ENCODE assay signal across 8 cellular contexts in the genomic region with DNA sequence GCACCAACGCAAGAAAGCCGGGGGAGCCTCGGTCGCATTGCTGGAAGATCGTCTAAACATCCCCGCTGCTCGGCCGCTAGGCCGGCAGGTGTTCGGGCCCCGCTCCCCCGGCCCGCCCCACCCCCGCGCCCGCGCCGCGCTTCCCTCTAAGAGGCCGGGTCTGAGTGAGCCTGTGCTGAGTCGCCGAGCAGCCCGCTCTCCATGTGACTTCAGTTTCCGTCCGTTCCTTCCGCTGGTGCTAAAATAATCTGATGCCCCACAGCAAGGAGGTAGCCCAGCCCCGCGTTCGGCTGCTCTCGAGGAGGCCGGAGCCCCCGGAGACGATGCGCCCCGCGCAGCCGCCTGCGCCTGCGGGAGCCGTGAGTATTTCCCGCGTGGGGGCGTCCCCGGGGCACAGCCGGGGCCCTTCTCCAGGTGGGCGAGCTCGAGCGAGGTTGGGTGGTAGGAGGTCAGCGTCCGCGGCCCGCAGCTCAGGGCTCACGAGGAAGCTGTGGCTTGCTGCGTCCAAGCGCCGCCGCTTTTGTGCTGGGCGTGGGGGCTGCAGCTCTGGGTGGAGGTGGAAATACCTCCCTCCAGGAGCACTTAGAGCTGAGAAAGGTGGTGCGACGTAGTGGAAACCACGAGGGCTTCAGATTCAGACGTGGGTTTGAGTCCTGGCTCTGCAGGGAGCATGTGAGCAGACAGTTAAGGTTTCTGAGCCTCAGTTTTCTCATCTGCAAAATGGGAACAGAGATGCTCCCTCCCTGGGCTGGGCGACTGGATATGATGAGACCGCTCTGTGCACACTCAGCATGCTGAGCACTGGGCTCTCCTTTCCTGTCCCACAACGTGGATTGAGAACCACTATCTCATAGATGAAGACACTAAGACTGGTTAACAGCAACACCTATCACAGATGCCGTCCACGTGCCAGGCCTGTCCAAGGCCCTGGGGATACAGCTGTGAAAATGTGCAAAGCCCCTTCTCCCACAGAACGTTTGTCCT. TPM values are rescaled to one million over a fixed set of nuclear protein-coding genes. Genes with fewer than 3 reads are reported as not detected.
A peak's percentile ranks its signal among the peaks of the same experiment; 100 is the strongest.
DNase-seq lines count a peak whose midpoint lies in the region; ATAC-seq, FAIRE-seq and TF ChIP-seq lines count a peak whose summit lies in the region.

A gene (plus strand): TSS at position 178 of the 984 bp plus-strand sequence. CDS start 14,846 bp downstream, outside the sequence.

- peak; percentile 78 for FAIRE-seq in GM12891 (lab: Jason Lieb, UNC)

- H3K36me3 Mint-ChIP-seq in activated CD8-positive, alpha-beta T cell treated with anti-CD3 and anti-CD28 coated beads for 36 hours (ENCODE audit: low read depth): peaks cover 40% of the 10 kb centered on the region
- peaks cover 20% of the 10 kb centered on the region for H3K36me3 Mint-ChIP-seq in effector memory CD8-positive, alpha-beta T cell (ENCODE audit: insufficient read depth)
- H3K36me3 Mint-ChIP-seq in mesothelial cell of epicardium: no peaks in the 10 kb centered on the region

- DNase-seq in GM12891 (ENCODE audit: insufficient read length, low spot score): peak; percentile 73
- peak; percentile 78 for DNase-seq in NCI-H510A treated with DMSO at 0.1 percent for 48 hours (lab: John Stamatoyannopoulos, UW)
- DNase-seq in activated CD8-positive, alpha-beta T cell treated with anti-CD3 and anti-CD28 coated beads for 36 hours: peak; percentile 85
- DNase-seq in effector memory CD8-positive, alpha-beta T cell: peak; percentile 42 to 49 (median 45)
- peak in 1 of 2 experiments; percentile 53 for DNase-seq in mesothelial cell of epicardium (ENCODE audit: low spot score in 2 of 2, unreplicated experiment in 2 of 2)
- peak; percentile 46 for DNase-seq in stimulated activated CD8-positive, alpha-beta memory T cell treated with anti-CD3 and anti-CD28 coated beads, Interleukin-4, amount 100 ng/mL, for 24 hours (ENCODE audit: low read depth)
- no peak for DNase-seq in RKO (ENCODE audit: low spot score)

- TF ChIP-seq POLR2A in GM12891 (IDR thresholded peaks at IDR 0.05; ENCODE audit: low read depth, low read length): peak; percentile 53

- H3K4me1 Mint-ChIP-seq in activated CD8-positive, alpha-beta T cell treated with anti-CD3 and anti-CD28 coated beads for 36 hours (ENCODE audit: low read depth): peaks cover 52% of the 10 kb centered on the region
- H3K4me1 Mint-ChIP-seq in effector memory CD8-positive, alpha-beta T cell (ENCODE audit: low read depth in 2 of 2): peaks cover 56 to 71% of the 10 kb centered on the region in 2 donors
- peaks cover 6% of the 10 kb centered on the region for H3K4me1 Mint-ChIP-seq in mesothelial cell of epicardium

- ATAC-seq in HG02870 (IDR thresholded peaks at IDR 0.05; ENCODE audit: unreplicated experiment): peak; percentile 38
- peak; percentile 76 for ATAC-seq in activated CD8-positive, alpha-beta T cell treated with anti-CD3 and anti-CD28 coated beads for 36 hours
- ATAC-seq in effector memory CD8-positive, alpha-beta T cell (replicated peaks): peak; percentile 66

- H3K9me3 Mint-ChIP-seq in activated CD8-positive, alpha-beta T cell treated with anti-CD3 and anti-CD28 coated beads for 36 hours: no peaks in the 10 kb centered on the region
- H3K9me3 Mint-ChIP-seq in effector memory CD8-positive, alpha-beta T cell: no peaks in the 10 kb centered on the region
- H3K9me3 Mint-ChIP-seq in mesothelial cell of epicardium: no peaks in the 10 kb centered on the region

- intact Hi-C loops in activated CD8-positive, alpha-beta T cell treated with anti-CD3 and anti-CD28 coated beads for 36 hours (cut with micrococcal nuclease): loop anchor here (5.0 kb wide), 1 partner anchor 33 kb away; no protein-coding TSS in a partner anchor

- H3K27ac Mint-ChIP-seq in activated CD8-positive, alpha-beta T cell treated with anti-CD3 and anti-CD28 coated beads for 36 hours: peak within 1 kb of the TSS; percentile 90
- peak within 1 kb of the TSS; percentile 94 to 95 for H3K27ac Mint-ChIP-seq in effector memory CD8-positive, alpha-beta T cell
- H3K27ac Mint-ChIP-seq in mesothelial cell of epicardium: no peak within 1 kb of the TSS

- H3K27me3 Mint-ChIP-seq in activated CD8-positive, alpha-beta T cell treated with anti-CD3 and anti-CD28 coated beads for 36 hours: no peaks in the 10 kb centered on the region
- H3K27me3 Mint-ChIP-seq in effector memory CD8-positive, alpha-beta T cell: no peaks in the 10 kb centered on the region
- H3K27me3 Mint-ChIP-seq in mesothelial cell of epicardium (ENCODE audit: low read depth): peaks cover 33% of the 10 kb centered on the region

- CTCF ChIA-PET in activated CD8-positive, alpha-beta T cell treated with anti-CD3 and anti-CD28 coated beads for 36 hours (lab: Charles Lee): interaction anchor here (1.0 to 2.8 kb wide), 3 partner anchors 30 to 45 kb away, joined by 5 to 19 read pairs (median 6); no protein-coding TSS in a partner anchor

- peak within 1 kb of the TSS; percentile 86 for H3K4me3 Mint-ChIP-seq in activated CD8-positive, alpha-beta T cell treated with anti-CD3 and anti-CD28 coated beads for 36 hours
- H3K4me3 Mint-ChIP-seq in effector memory CD8-positive, alpha-beta T cell: peak within 1 kb of the TSS; percentile 87 to 95
- peak within 1 kb of the TSS; percentile 61 for H3K4me3 Mint-ChIP-seq in mesothelial cell of epicardium

- no peak for TF ChIP-seq CTCF in activated CD8-positive, alpha-beta T cell treated with anti-CD3 and anti-CD28 coated beads for 36 hours (IDR thresholded peaks at IDR 0.05)
- TF ChIP-seq CTCF in mesothelial cell of epicardium (IDR thresholded peaks at IDR 0.05; ENCODE audit: unreplicated experiment): no peak

- POLR2A ChIA-PET in activated CD8-positive, alpha-beta T cell treated with anti-CD3 and anti-CD28 coated beads for 36 hours (lab: Charles Lee): interaction anchor here (0.6 to 5.2 kb wide), 6 partner anchors 10 to 29 kb away, joined by 3 to 49 read pairs (median 6); no protein-coding TSS in a partner anchor

TF ChIP-seq in GM12891, 5 proteins besides CTCF, POLR2A, EP300 and RAD21:
- TF ChIP-seq PAX5 (IDR thresholded peaks at IDR 0.05; ENCODE audit: insufficient read depth, low read length, severe bottlenecking) (no peak), TAF1 (IDR thresholded peaks at IDR 0.05; ENCODE audit: low read depth, low read length) (peak; percentile 70), POLR2AphosphoS5 (IDR thresholded peaks at IDR 0.05; ENCODE audit: low read depth, low read length) (peak; percentile 78), SPI1 (IDR thresholded peaks at IDR 0.05; ENCODE audit: low read depth, low read length) (0 out of 2 replicates have a peak, but pooled peaks have one; percentile 7)

RNA-seq across cellular contexts. Expression of the gene that starts here (rescaled TPM):
- 22.1 TPM for polyA plus RNA-seq in GM12891 (2012; ENCODE audit: low read depth, missing spikeins)
- 10 to 100 TPM; 24.2 to 26.5 TPM for total RNA-seq in activated CD8-positive, alpha-beta T cell treated with anti-CD3 and anti-CD28 coated beads for 36 hours
- total RNA-seq in mesothelial cell of epicardium: 0.72 to 1.3 TPM (median 0.93 TPM) in 3 replicates

Comparison
In these comparisons a context has a peak if more than half of its experiments do, and no peak if none do; other contexts are left out.
1. RNA of the gene that starts here (total RNA-seq): 24.2 to 26.5 TPM in activated CD8-positive, alpha-beta T cell treated with anti-CD3 and anti-CD28 coated beads for 36 hours; 0.72 to 1.3 TPM in mesothelial cell of epicardium; every median in the first group is over 10 times any median in the second.
2. Peak in every context shown above with its lines, with median percentiles within 50 percentile points of each other: ATAC-seq and H3K4me3 Mint-ChIP-seq.